8 cellular contexts compared by ENCODE assay signal in the genomic region with DNA sequence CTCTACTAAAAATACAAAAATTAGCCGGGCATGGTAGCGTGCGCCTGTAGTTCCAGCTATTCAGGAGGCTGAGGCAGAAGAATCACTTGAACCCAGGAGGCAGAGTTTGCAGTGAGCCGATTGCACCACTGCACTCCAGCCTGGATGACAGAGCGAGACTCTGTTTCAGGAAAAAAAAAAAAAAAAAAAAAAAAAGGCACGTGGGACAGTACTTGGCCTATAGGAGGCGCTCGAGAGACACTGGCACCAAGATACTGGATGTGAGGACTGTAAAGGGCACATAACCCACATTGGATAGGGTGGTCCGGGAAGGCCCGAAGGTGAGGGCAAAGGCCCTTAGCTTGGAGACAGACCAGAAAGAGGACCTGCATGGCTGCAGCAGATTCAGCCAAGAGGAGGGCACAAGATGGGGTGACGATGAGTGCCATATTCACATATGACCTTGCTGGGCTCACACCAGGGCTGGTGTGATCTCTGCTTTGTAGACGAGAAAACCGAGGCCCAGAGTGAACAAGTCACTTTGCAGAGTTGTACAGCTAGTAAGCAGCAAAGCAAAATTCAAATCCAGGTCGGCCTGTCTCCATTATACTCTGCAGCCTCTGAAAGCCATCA.
A peak's percentile ranks its signal among the peaks of the same experiment; 100 is the strongest.
DNase-seq lines count a peak whose midpoint lies in the region; TF ChIP-seq lines count a peak whose summit lies in the region.

No MANE protein-coding gene starts in this region.

- DNase-seq in NCI-H2227 (lab: John Stamatoyannopoulos, UW; ENCODE audit: unreplicated experiment) (peak; percentile 81), NCI-H2227 treated with DMSO at 0.1 percent for 48 hours (lab: John Stamatoyannopoulos, UW) (no peak), HUDEP-2 (lab: John Stamatoyannopoulos, UW; ENCODE audit: unreplicated experiment in 76 of 76) (peak in 63 of 76 experiments; percentile 16 to 84 (median 63)), foreskin fibroblast (peak; percentile 14 to 63), NCI-H2081 treated with DMSO at 0.1 percent for 48 hours (lab: John Stamatoyannopoulos, UW) (no peak), GM19240 (ENCODE audit: insufficient read length, low spot score) (no peak)
- DNase-seq in activated CD4-positive, alpha-beta T cell treated with anti-CD3 and anti-CD28 coated beads for 4 hours = peak; percentile 16 to 19
- peak; percentile 38 to 39 for DNase-seq in stimulated activated CD4-positive, alpha-beta T cell treated with anti-CD3 and anti-CD28 coated beads, Interleukin-2, amount 100 ng/mL, for 24 hours

- TF ChIP-seq CTCF in foreskin fibroblast (IDR thresholded peaks at IDR 0.05; ENCODE audit: low read depth, low read length) = peak; percentile 60

- no peak overlapping the region for H3K4me3 ChIP-seq in foreskin fibroblast (ENCODE audit: low read depth in 1 of 2, low read length in 2 of 2)

Comparison
In these comparisons a context has a peak if more than half of its experiments do, and no peak if none do; other contexts are left out.
1. DNase-seq: peak in NCI-H2227 (single experiment), HUDEP-2 (63 of 76), activated CD4-positive, alpha-beta T cell treated with anti-CD3 and anti-CD28 coated beads for 4 hours (2 of 2), foreskin fibroblast (2 of 2) and stimulated activated CD4-positive, alpha-beta T cell treated with anti-CD3 and anti-CD28 coated beads, Interleukin-2, amount 100 ng/mL, for 24 hours (2 of 2); none in NCI-H2227 treated with DMSO at 0.1 percent for 48 hours (single experiment), NCI-H2081 treated with DMSO at 0.1 percent for 48 hours (single experiment) and GM19240 (single experiment).